In the genomic region with DNA sequence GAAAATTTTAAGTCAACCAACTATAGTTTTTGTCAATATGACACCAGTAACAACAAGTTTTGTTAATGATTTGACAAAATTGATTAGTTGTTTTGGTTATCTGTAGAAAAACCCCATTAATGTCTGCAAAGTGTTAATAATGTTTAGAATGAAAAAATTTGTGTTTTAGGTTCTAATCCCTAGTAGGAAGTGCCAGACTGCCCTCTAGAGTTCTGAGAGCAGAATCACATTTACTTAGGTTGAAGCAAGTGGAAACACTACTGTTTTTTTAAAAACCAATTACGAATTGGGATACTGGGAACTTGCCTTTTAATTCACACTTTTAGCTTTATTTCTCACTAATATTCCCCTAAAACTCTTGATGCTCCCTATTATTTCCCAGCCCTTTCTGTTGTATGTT, we compare ENCODE assay signal across 10 cellular contexts.
DNase-seq lines count a peak whose midpoint lies in the region; ATAC-seq and TF ChIP-seq lines count a peak whose summit lies in the region.
"Had no signal": no experiment of that assay in that cellular context is flagged by ENCODE, and none has a peak within 500 bp of the region (broad histone marks: within the 10 kb centered on the region; RNA-seq: fewer than 3 reads in every experiment).

No MANE protein-coding gene starts in this region.

- intact Hi-C loops in colonic mucosa (cut with DNase I) = no loop called here

- no peak for TF ChIP-seq CTCF in colonic mucosa (IDR thresholded peaks at IDR 0.05)

- H3K4me1 ChIP-seq in colonic mucosa = no peaks in the 10 kb centered on the region
- H3K4me1 ChIP-seq: SJCRH30 had no signal

- peak; percentile 62 for ATAC-seq in HG02852 (IDR thresholded peaks at IDR 0.05; ENCODE audit: unreplicated experiment)

- H3K9ac ChIP-seq in colonic mucosa (ENCODE audit: low read depth in 2 of 2, low read length in 2 of 2) = no peak overlapping the region

- no peaks in the 10 kb centered on the region for H3K9me3 ChIP-seq in colonic mucosa
- H3K9me3 ChIP-seq: SJCRH30 had no signal

- DNase-seq in DMS114 treated with DMSO at 0.1 percent for 48 hours (lab: John Stamatoyannopoulos, UW; ENCODE audit: unreplicated experiment) (peak; percentile 15), RKO (ENCODE audit: low spot score) (peak; percentile 68), kidney tubule cell (ENCODE audit: low spot score) (peak; percentile 22), colonic mucosa (no peak), NCI-H345 (lab: John Stamatoyannopoulos, UW) (no peak), SHP77 treated with DMSO at 0.1 percent for 48 hours (lab: John Stamatoyannopoulos, UW) (no peak), T-helper 9 cell (no peak)
- DNase-seq: posterior cingulate gyrus had no signal

- no peaks in the 10 kb centered on the region for H3K36me3 ChIP-seq in colonic mucosa
- H3K36me3 ChIP-seq: SJCRH30 had no signal

- H3K27me3 ChIP-seq in colonic mucosa = no peaks in the 10 kb centered on the region
- H3K27me3 ChIP-seq: SJCRH30 had no signal

- H3K4me3 ChIP-seq in colonic mucosa = no peak overlapping the region
- H3K4me3 ChIP-seq: SJCRH30 had no signal

- no peak overlapping the region for H3K27ac ChIP-seq in colonic mucosa
- H3K27ac ChIP-seq: SJCRH30 had no signal

Comparison
In these comparisons a context has a peak if more than half of its experiments do, and no peak if none do; other contexts are left out.
1. DNase-seq: peak in DMS114 treated with DMSO at 0.1 percent for 48 hours (single experiment), RKO (single experiment) and kidney tubule cell (single experiment); none in colonic mucosa (single experiment), NCI-H345 (single experiment), SHP77 treated with DMSO at 0.1 percent for 48 hours (single experiment) and T-helper 9 cell (single experiment).